Comparison of ENCODE assay signal across 1 cellular context in genomic region chr4:629636-629915, GRCh38.
TF ChIP-seq lines count a peak whose summit lies in the region.

No MANE protein-coding gene starts in this region.

TF ChIP-seq in SK-N-SH treated with all-trans-retinoic acid at 6 μM for 48 hours, 23 proteins besides CTCF, POLR2A, EP300 and RAD21 (continued from another document):
- TF ChIP-seq, protein P1, sequence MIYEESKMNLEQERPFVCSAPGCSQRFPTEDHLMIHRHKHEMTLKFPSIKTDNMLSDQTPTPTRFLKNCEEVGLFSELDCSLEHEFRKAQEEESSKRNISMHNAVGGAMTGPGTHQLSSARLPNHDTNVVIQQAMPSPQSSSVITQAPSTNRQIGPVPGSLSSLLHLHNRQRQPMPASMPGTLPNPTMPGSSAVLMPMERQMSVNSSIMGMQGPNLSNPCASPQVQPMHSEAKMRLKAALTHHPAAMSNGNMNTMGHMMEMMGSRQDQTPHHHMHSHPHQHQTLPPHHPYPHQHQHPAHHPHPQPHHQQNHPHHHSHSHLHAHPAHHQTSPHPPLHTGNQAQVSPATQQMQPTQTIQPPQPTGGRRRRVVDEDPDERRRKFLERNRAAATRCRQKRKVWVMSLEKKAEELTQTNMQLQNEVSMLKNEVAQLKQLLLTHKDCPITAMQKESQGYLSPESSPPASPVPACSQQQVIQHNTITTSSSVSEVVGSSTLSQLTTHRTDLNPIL (CRISPR knock-in tag; IDR thresholded peaks at IDR 0.05; ENCODE audit: low read depth) = no peak
- TF ChIP-seq ZFP30 (CRISPR knock-in tag; IDR thresholded peaks at IDR 0.05) = no peak
